ENCODE assay signal across 8 cellular contexts in genomic region chr11:114440121-114440860, GRCh38. TPM values are rescaled to one million over a fixed set of nuclear protein-coding genes. Genes with fewer than 3 reads are reported as not detected.
DNase-seq lines count a peak whose midpoint lies in the region; ATAC-seq and TF ChIP-seq lines count a peak whose summit lies in the region.

No MANE protein-coding gene starts in this region.

- WGBS in lower leg skin, 2 donors: 10 to 12% methylated on average over 10 of the region's 10 CpGs
- 9% methylated on average over 10 of the region's 10 CpGs for WGBS in tibial nerve, 2 donors

- H3K9me3 ChIP-seq in BLaER1 (no peaks in the 10 kb centered on the region), tibial nerve (no peaks in the 10 kb centered on the region)

- H3K9ac ChIP-seq in BLaER1: peak overlapping the region; percentile 87

- no peak for TF ChIP-seq EP300 in tibial nerve (IDR thresholded peaks at IDR 0.05)

- intact Hi-C loops in lower leg skin (cut with DNase I; ENCODE audit: low total_unique reads): no loop called here

- H3K4me2 ChIP-seq in BLaER1: peak overlapping the region; percentile 93

- no peaks in the 10 kb centered on the region for H3K27me3 ChIP-seq in BLaER1
- no peaks in the 10 kb centered on the region for H3K27me3 ChIP-seq in tibial nerve

- H3K4me1 ChIP-seq in BLaER1 (peaks cover 23% of the 10 kb centered on the region), tibial nerve (peaks cover 0 to 37% (median 12%) of the 10 kb centered on the region in 4 donors)

- H3K4me3 ChIP-seq in BLaER1 (peak overlapping the region; percentile 89), lower leg skin (ENCODE audit: low read depth, poor library complexity, severe bottlenecking) (peak overlapping the region; percentile 94), tibial nerve (peak overlapping the region; percentile 67 to 96 (median 89))
- H3K4me3 ChIP-seq in Jurkat, Clone E6-1 (ENCODE audit: low read length): peak overlapping the region; percentile 95

- H3K27ac ChIP-seq in BLaER1 (peak overlapping the region; percentile 76; the same call in 1 of the 2 replicates), tibial nerve (peak overlapping the region; percentile 49 to 88 (median 77))

- in situ Hi-C loops in T47D (cut with HindIII; ENCODE audit: low pct_unique_long_range_greater_than_20kb, low sequenced_read_pairs): no loop called here
- in situ Hi-C loops in GM13976 (cut with MboI; ENCODE audit: low sequenced_read_pairs, unreplicated experiment): no loop called here

- TF ChIP-seq POLR2A in lower leg skin (IDR thresholded peaks at IDR 0.05) (no peak), tibial nerve (IDR thresholded peaks at IDR 0.05) (no peak)

- H4K20me1 ChIP-seq in BLaER1: peaks cover 48% of the 10 kb centered on the region

- no peak for ATAC-seq in HG02759 (IDR thresholded peaks at IDR 0.05; ENCODE audit: unreplicated experiment)

- H3K36me3 ChIP-seq in BLaER1 (peaks cover 21% of the 10 kb centered on the region), tibial nerve (peaks cover 0 to 13% (median 0%) of the 10 kb centered on the region in 3 donors)

- TF ChIP-seq CTCF in lower leg skin (IDR thresholded peaks at IDR 0.05): no peak
- TF ChIP-seq CTCF in tibial nerve (IDR thresholded peaks at IDR 0.05): no peak
- no peak for TF ChIP-seq CTCF in GM13976 (IDR thresholded peaks at IDR 0.05; ENCODE audit: borderline replicate concordance, control extremely low read depth, extremely low read depth, insufficient read depth, missing control alignments)

- DNase-seq in Jurkat, Clone E6-1 (ENCODE audit: low read depth, low spot score): no peak
- DNase-seq in T47D (ENCODE audit: low read depth in 1 of 2, low spot score in 1 of 2) (peak; percentile 49 to 82), lower leg skin (ENCODE audit: low spot score in 2 of 2) (no peak), tibial nerve (ENCODE audit: low spot score in 2 of 2) (peak in 1 of 2 donors; percentile 10), CD1c-positive myeloid dendritic cell (ENCODE audit: extremely low spot score) (no peak), GM13976 (ENCODE audit: low spot score) (no peak)

RNA-seq across cellular contexts. Expression of gene REXO2, which starts 1.0 kb away (rescaled TPM):
- polyA plus RNA-seq in Jurkat, Clone E6-1 (2012; ENCODE audit: insufficient read depth, insufficient read length): 126 TPM
- 100 to 1,000 TPM in 3 of 4 donors, 10 to 100 TPM in 1; 78.4 to 114 (median 104) TPM for total RNA-seq in lower leg skin
- 100 to 1,000 TPM in 1 of 4 donors, 10 to 100 TPM in 3; 64.9 to 131 (median 96.8) TPM for total RNA-seq in tibial nerve

RNA-seq across cellular contexts. Expression of gene RBM7, which starts 39.8 kb away (rescaled TPM):
- 44.1 TPM for polyA plus RNA-seq in Jurkat, Clone E6-1 (2012; ENCODE audit: insufficient read depth, insufficient read length)
- total RNA-seq in lower leg skin: 10 to 100 TPM; 11.7 to 19.6 (median 18.8) TPM
- 10 to 100 TPM; 14.7 to 15.5 (median 15.3) TPM for total RNA-seq in tibial nerve

RNA-seq across cellular contexts. Expression of gene C11orf71, which starts 40.0 kb away (rescaled TPM):
- 7.3 TPM for polyA plus RNA-seq in Jurkat, Clone E6-1 (2012; ENCODE audit: insufficient read depth, insufficient read length)
- total RNA-seq in lower leg skin (10 to 100 TPM in 2 of 4 donors, 1 to 10 TPM in 2; 4.7 to 14.8 (median 11.1) TPM), tibial nerve (10 to 100 TPM in 3 of 4 donors, 1 to 10 TPM in 1; 3.3 to 16.0 (median 13.5) TPM)

Comparison
In these comparisons a context has a peak if more than half of its experiments do, and no peak if none do; other contexts are left out.
1. DNase-seq: peak in T47D (2 of 2); none in Jurkat, Clone E6-1 (single experiment), lower leg skin (0 of 2), CD1c-positive myeloid dendritic cell (single experiment) and GM13976 (single experiment).
2. Peak in every context shown above with its lines, with median percentiles within 50 percentile points of each other: H3K4me3 ChIP-seq.